ENCODE assay signal across 8 cellular contexts in genomic region chr17:48671697-48672171, GRCh38. TPM values are rescaled to one million over a fixed set of nuclear protein-coding genes. Genes with fewer than 3 reads are reported as not detected.
DNase-seq lines count a peak whose midpoint lies in the region; ATAC-seq and TF ChIP-seq lines count a peak whose summit lies in the region.

No MANE protein-coding gene starts in this region.

- peak overlapping the region; percentile 53 for H3K4me3 Mint-ChIP-seq in activated naive CD4-positive, alpha-beta T cell treated with anti-CD3 and anti-CD28 coated beads, Interleukin-2, amount 50 U/mL, for 24 hours
- H3K4me3 Mint-ChIP-seq in osteocyte (ENCODE audit: unreplicated experiment) = peak overlapping the region; percentile 68

- ATAC-seq in Right ventricle myocardium inferior (peak; percentile 77), HG02588 (IDR thresholded peaks at IDR 0.05; ENCODE audit: unreplicated experiment) (no peak)

- H3K4me1 Mint-ChIP-seq in activated naive CD4-positive, alpha-beta T cell treated with anti-CD3 and anti-CD28 coated beads, Interleukin-2, amount 50 U/mL, for 24 hours = peaks cover 5% of the 10 kb centered on the region
- peaks cover 6% of the 10 kb centered on the region for H3K4me1 Mint-ChIP-seq in osteocyte (ENCODE audit: unreplicated experiment)

- H3K36me3 ChIP-seq in SK-N-MC (ENCODE audit: insufficient read depth, low read length) = no peaks in the 10 kb centered on the region
- H3K36me3 ChIP-seq in testis (ENCODE audit: low read depth, missing control alignments) = no peaks in the 10 kb centered on the region

- H3K4me3 ChIP-seq in SK-N-MC (peak overlapping the region; percentile 86), testis (peak overlapping the region; percentile 0 to 35)

- DNase-seq in DMS153 (lab: John Stamatoyannopoulos, UW) (peak; percentile 22), KG1 (lab: John Stamatoyannopoulos, UW) (peak; percentile 10), SK-N-MC (ENCODE audit: low read depth, low spot score) (peak; percentile 66), Right ventricle myocardium inferior (ENCODE audit: missing footprints) (peak; percentile 86), osteocyte (ENCODE audit: extremely low spot score, unreplicated experiment) (peak; percentile 88), testis (peak; percentile 92)

- TF ChIP-seq POLR2A in testis (IDR thresholded peaks at IDR 0.05) = no peak

- H3K27ac Mint-ChIP-seq in activated naive CD4-positive, alpha-beta T cell treated with anti-CD3 and anti-CD28 coated beads, Interleukin-2, amount 50 U/mL, for 24 hours = no peak overlapping the region
- no peak overlapping the region for H3K27ac Mint-ChIP-seq in osteocyte (ENCODE audit: unreplicated experiment)

- 2 to 3% methylated on average over 15 of the region's 15 CpGs for WGBS in testis, 2 donors

- H3K4me1 ChIP-seq in testis = no peaks in the 10 kb centered on the region

- H3K9me3 Mint-ChIP-seq in activated naive CD4-positive, alpha-beta T cell treated with anti-CD3 and anti-CD28 coated beads, Interleukin-2, amount 50 U/mL, for 24 hours = no peaks in the 10 kb centered on the region
- H3K9me3 Mint-ChIP-seq in osteocyte (ENCODE audit: unreplicated experiment) = no peaks in the 10 kb centered on the region

- H3K9me3 ChIP-seq in SK-N-MC (ENCODE audit: low read depth, low read length) = no peaks in the 10 kb centered on the region
- H3K9me3 ChIP-seq in testis = no peaks in the 10 kb centered on the region

- intact Hi-C loops in Right ventricle myocardium inferior (cut with DNase I) (loop anchor here (2.0 to 10.0 kb wide), 2 partner anchors 119 to 623 kb away; no protein-coding TSS in a partner anchor), testis (cut with DNase I; ENCODE audit: low total_unique reads) (no loop called here)

- H3K27ac ChIP-seq in SK-N-MC = peak overlapping the region; percentile 74
- H3K27ac ChIP-seq in testis = no peak overlapping the region

- H3K27me3 Mint-ChIP-seq in activated naive CD4-positive, alpha-beta T cell treated with anti-CD3 and anti-CD28 coated beads, Interleukin-2, amount 50 U/mL, for 24 hours = peaks cover 16% of the 10 kb centered on the region
- peaks cover 56% of the 10 kb centered on the region for H3K27me3 Mint-ChIP-seq in osteocyte (ENCODE audit: unreplicated experiment)

- no peaks in the 10 kb centered on the region for H3K36me3 Mint-ChIP-seq in activated naive CD4-positive, alpha-beta T cell treated with anti-CD3 and anti-CD28 coated beads, Interleukin-2, amount 50 U/mL, for 24 hours
- H3K36me3 Mint-ChIP-seq in osteocyte (ENCODE audit: unreplicated experiment) = no peaks in the 10 kb centered on the region

- peak; percentile 94 for TF ChIP-seq CTCF in osteocyte (IDR thresholded peaks at IDR 0.05)
- TF ChIP-seq CTCF in testis (IDR thresholded peaks at IDR 0.05) = peak; percentile 72 to 83 (median 73)

- H3K9ac ChIP-seq in SK-N-MC (ENCODE audit: insufficient read length) = peak overlapping the region; percentile 53

- H3K27me3 ChIP-seq in testis = no peaks in the 10 kb centered on the region

RNA-seq across cellular contexts. Expression of gene HOXB9, which starts 45.6 kb away (rescaled TPM):
- total RNA-seq in Right ventricle myocardium inferior (not detected), osteocyte (not detected in 2 replicates), testis (under 1 TPM; 0.31 to 0.94 TPM)
- polyA plus RNA-seq in testis (ENCODE audit: insufficient read depth, low read depth, low replicate concordance) = 0.76 TPM

RNA-seq across cellular contexts. Expression of gene PRAC1, which starts 50.6 kb away (rescaled TPM):
- not detected for total RNA-seq in Right ventricle myocardium inferior
- not detected in 2 replicates for total RNA-seq in osteocyte
- not detected for total RNA-seq in testis
- polyA plus RNA-seq in testis (ENCODE audit: insufficient read depth, low read depth, low replicate concordance) = not detected

RNA-seq across cellular contexts. Expression of gene PRAC2, which starts 51.3 kb away (rescaled TPM):
- total RNA-seq in Right ventricle myocardium inferior = not detected
- total RNA-seq in osteocyte = not detected in 2 replicates
- 1 to 10 TPM; 2.6 to 3.2 TPM for total RNA-seq in testis
- polyA plus RNA-seq in testis (ENCODE audit: insufficient read depth, low read depth, low replicate concordance) = 0.86 TPM

RNA-seq across cellular contexts. Expression of gene HOXB8, which starts 56.6 kb away (rescaled TPM):
- not detected for total RNA-seq in Right ventricle myocardium inferior
- not detected in 2 replicates for total RNA-seq in osteocyte
- total RNA-seq in testis = 1 to 10 TPM; 2.0 to 2.7 TPM
- 1.2 TPM for polyA plus RNA-seq in testis (ENCODE audit: insufficient read depth, low read depth, low replicate concordance)

RNA-seq across cellular contexts. Expression of gene HOXB13, which starts 56.8 kb away (rescaled TPM):
- not detected for total RNA-seq in Right ventricle myocardium inferior
- not detected in 2 replicates for total RNA-seq in osteocyte
- under 1 TPM in 1 of 2 donors, not detected in 1; 0.24 TPM for total RNA-seq in testis
- not detected for polyA plus RNA-seq in testis (ENCODE audit: insufficient read depth, low read depth, low replicate concordance)

Comparison
In these comparisons a context has a peak if more than half of its experiments do, and no peak if none do; other contexts are left out.
1. DNase-seq: peak in every context shown above with its lines; median percentile 92 in testis; 88 in osteocyte; 86 in Right ventricle myocardium inferior; 66 in SK-N-MC; 22 in DMS153; 10 in KG1.